Comparison of ENCODE assay signal across 10 cellular contexts in the genomic region with DNA sequence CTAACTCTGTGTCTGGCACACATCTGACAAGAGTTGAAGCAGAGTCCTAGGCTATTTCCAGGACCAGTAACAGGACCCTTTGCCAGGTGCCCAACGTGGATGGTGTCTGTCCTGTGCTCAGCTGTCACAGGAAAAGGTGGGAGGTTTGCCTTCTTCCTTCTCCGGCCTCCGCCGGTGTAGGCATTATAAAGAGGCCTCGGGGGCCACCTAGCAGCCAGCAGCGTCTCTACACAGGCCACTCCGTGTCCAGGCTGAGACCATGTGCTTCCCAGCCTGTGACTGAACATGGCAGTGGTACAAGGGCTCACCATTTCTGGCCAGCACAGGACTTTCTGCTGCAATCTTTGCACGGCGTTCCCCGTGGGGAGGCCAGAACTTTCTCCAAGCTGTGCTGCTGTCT.
DNase-seq lines count a peak whose midpoint lies in the region; ATAC-seq, FAIRE-seq and TF ChIP-seq lines count a peak whose summit lies in the region.
"Had no signal": no experiment of that assay in that cellular context is flagged by ENCODE, and none has a peak within 500 bp of the region (broad histone marks: within the 10 kb centered on the region; RNA-seq: fewer than 3 reads in every experiment).

No MANE protein-coding gene starts in this region.

- no peak for FAIRE-seq in pancreas (lab: Jason Lieb, UNC)

- no peak overlapping the region for H3K4me3 Mint-ChIP-seq in Calu3 (ENCODE audit: low read depth, unreplicated experiment)
- H3K4me3 Mint-ChIP-seq in activated T-helper 17 cell treated with anti-CD3 and anti-CD28 coated beads, Interleukin-2, amount 50 U/mL, for 72 hours, result no peak overlapping the region
- H3K4me3 Mint-ChIP-seq: memory B cell had no signal

- no peaks in the 10 kb centered on the region for H3K9me3 ChIP-seq in pancreas

- H3K4me1 ChIP-seq in pancreas, result no peaks in the 10 kb centered on the region

- BruUV-seq in Calu3 (replicated peaks; lab: Mats Ljungman, UMichigan), result no TSS peak

- H3K36me3 ChIP-seq in pancreas, result no peaks in the 10 kb centered on the region

- WGBS in pancreas, 2 donors, result 41 to 53% methylated on average over 9 to 10 of the region's 10 CpGs

- H3K4me3 ChIP-seq in pancreas, result no peak overlapping the region

- no peaks in the 10 kb centered on the region for H3K9me3 Mint-ChIP-seq in Calu3 (ENCODE audit: low read depth, unreplicated experiment)
- H3K9me3 Mint-ChIP-seq in activated T-helper 17 cell treated with anti-CD3 and anti-CD28 coated beads, Interleukin-2, amount 50 U/mL, for 72 hours, result no peaks in the 10 kb centered on the region
- H3K9me3 Mint-ChIP-seq: memory B cell had no signal

- H3K27me3 Mint-ChIP-seq in Calu3 (ENCODE audit: unreplicated experiment), result peaks cover 57% of the 10 kb centered on the region
- H3K27me3 Mint-ChIP-seq in activated T-helper 17 cell treated with anti-CD3 and anti-CD28 coated beads, Interleukin-2, amount 50 U/mL, for 72 hours, result no peaks in the 10 kb centered on the region

- H3K27ac ChIP-seq in pancreas, result no peak overlapping the region

- peak; percentile 48 to 67 (median 58) for ATAC-seq in pancreas
- no peak for ATAC-seq in GM21825 (IDR thresholded peaks at IDR 0.05; ENCODE audit: unreplicated experiment)
- no peak for ATAC-seq in activated T-helper 17 cell treated with anti-CD3 and anti-CD28 coated beads, Interleukin-2, amount 50 U/mL, for 72 hours (replicated peaks)

- H3K4me1 Mint-ChIP-seq in Calu3 (ENCODE audit: low read depth, unreplicated experiment), result no peaks in the 10 kb centered on the region
- no peaks in the 10 kb centered on the region for H3K4me1 Mint-ChIP-seq in activated T-helper 17 cell treated with anti-CD3 and anti-CD28 coated beads, Interleukin-2, amount 50 U/mL, for 72 hours
- H3K4me1 Mint-ChIP-seq: memory B cell had no signal

- no peaks in the 10 kb centered on the region for H3K27me3 ChIP-seq in pancreas

- H3K36me3 Mint-ChIP-seq in Calu3 (ENCODE audit: insufficient read depth, unreplicated experiment), result no peaks in the 10 kb centered on the region
- H3K36me3 Mint-ChIP-seq in activated T-helper 17 cell treated with anti-CD3 and anti-CD28 coated beads, Interleukin-2, amount 50 U/mL, for 72 hours (ENCODE audit: low read depth), result no peaks in the 10 kb centered on the region
- H3K36me3 Mint-ChIP-seq: memory B cell had no signal

- intact Hi-C loops in pancreas (cut with DNase I), result no loop called here
- intact Hi-C loops in Calu3 (cut with micrococcal nuclease; ENCODE audit: unreplicated experiment), result no loop called here

- CTCF ChIA-PET in Calu3 (lab: Charles Lee), result interaction anchor here (0.6 kb wide), 1 partner anchor 1346 kb away, joined by 3 read pairs; no protein-coding TSS in a partner anchor

- TF ChIP-seq CTCF in pancreas (IDR thresholded peaks at IDR 0.05) (no peak), Calu3 (IDR thresholded peaks at IDR 0.05; ENCODE audit: unreplicated experiment) (no peak)

- DNase-seq in Daoy (ENCODE audit: low read depth), result peak; percentile 48
- peak; percentile 10 for DNase-seq in NCI-H69 (lab: John Stamatoyannopoulos, UW)
- peak; percentile 33 for DNase-seq in fibroblast of gingiva (ENCODE audit: low read depth)
- DNase-seq in pancreas, result no peak
- no peak for DNase-seq in Calu3
- no peak for DNase-seq in NCI-H128 (lab: John Stamatoyannopoulos, UW; ENCODE audit: unreplicated experiment)
- DNase-seq: NCI-H1048 had no signal

- H3K27ac Mint-ChIP-seq in Calu3 (ENCODE audit: unreplicated experiment), result no peak overlapping the region
- no peak overlapping the region for H3K27ac Mint-ChIP-seq in activated T-helper 17 cell treated with anti-CD3 and anti-CD28 coated beads, Interleukin-2, amount 50 U/mL, for 72 hours
- H3K27ac Mint-ChIP-seq: memory B cell had no signal

Comparison
In these comparisons a context has a peak if more than half of its experiments do, and no peak if none do; other contexts are left out.
1. DNase-seq: peak in Daoy (single experiment), NCI-H69 (single experiment) and fibroblast of gingiva (single experiment); none in pancreas (0 of 6), Calu3 (single experiment) and NCI-H128 (single experiment).
2. ATAC-seq: peak in pancreas (4 of 4); none in GM21825 (single experiment) and activated T-helper 17 cell treated with anti-CD3 and anti-CD28 coated beads, Interleukin-2, amount 50 U/mL, for 72 hours (single experiment).